In genomic region chr2:134198006-134198634, GRCh38 we compare ENCODE assay signal across 14 cellular contexts. TPM values are rescaled to one million over a fixed set of nuclear protein-coding genes. Genes with fewer than 3 reads are reported as not detected.
DNase-seq lines count a peak whose midpoint lies in the region; ATAC-seq, FAIRE-seq and TF ChIP-seq lines count a peak whose summit lies in the region.
"Had no signal": no experiment of that assay in that cellular context is flagged by ENCODE, and none has a peak within 500 bp of the region (broad histone marks: within the 10 kb centered on the region; RNA-seq: fewer than 3 reads in every experiment).

No MANE protein-coding gene starts in this region.

- CTCF ChIA-PET in GM12878 (lab: Yijun Ruan, JAX): interaction anchor here (1.1 to 4.5 kb wide), 6 partner anchors 9 to 314 kb away, joined by 3 to 53 read pairs (median 4); no protein-coding TSS in a partner anchor

- no peak for TF ChIP-seq RAD21 in GM12878 (IDR thresholded peaks at IDR 0.05; ENCODE audit: insufficient read depth, low read depth, low read length)

- H3K27me3 Mint-ChIP-seq in activated naive CD4-positive, alpha-beta T cell treated with anti-CD3 and anti-CD28 coated beads, Interleukin-2, amount 50 U/mL, for 24 hours: no peaks in the 10 kb centered on the region
- no peaks in the 10 kb centered on the region for H3K27me3 Mint-ChIP-seq in stimulated activated naive CD8-positive, alpha-beta T cell treated with anti-CD3 and anti-CD28 coated beads, Interleukin-15, amount 100 ng/mL, for 72 hours

- TF ChIP-seq CTCF in GM12878 (IDR thresholded peaks at IDR 0.05 in 2 of 3, conservative IDR thresholded peaks at IDR 0.05 in 1 of 3; ENCODE audit: control insufficient read depth in 2 of 3, extremely low read depth in 1 of 3, insufficient read depth in 1 of 3, low read depth in 3 of 3, low read length in 3 of 3) (no peak), ovary (IDR thresholded peaks at IDR 0.05) (no peak)

- ATAC-seq in HG02798 (IDR thresholded peaks at IDR 0.05; ENCODE audit: poor library complexity, unreplicated experiment): peak; percentile 49
- peak; percentile 62 for ATAC-seq in GM12878
- peak; percentile 54 for ATAC-seq in stimulated activated naive CD8-positive, alpha-beta T cell treated with anti-CD3 and anti-CD28 coated beads, Interleukin-15, amount 100 ng/mL, for 72 hours

- H3K27ac Mint-ChIP-seq in activated naive CD4-positive, alpha-beta T cell treated with anti-CD3 and anti-CD28 coated beads, Interleukin-2, amount 50 U/mL, for 24 hours: peak overlapping the region; percentile 84
- peak overlapping the region; percentile 3 to 36 for H3K27ac Mint-ChIP-seq in stimulated activated naive CD8-positive, alpha-beta T cell treated with anti-CD3 and anti-CD28 coated beads, Interleukin-15, amount 100 ng/mL, for 72 hours

- no peaks in the 10 kb centered on the region for H3K36me3 Mint-ChIP-seq in activated naive CD4-positive, alpha-beta T cell treated with anti-CD3 and anti-CD28 coated beads, Interleukin-2, amount 50 U/mL, for 24 hours

- H3K36me3 ChIP-seq in GM12878 (ENCODE audit: control insufficient read depth in 2 of 2, insufficient read depth in 2 of 2, low read length in 1 of 2) (peaks cover 0 to 4% of the 10 kb centered on the region in 2 experiments; a peak in 1 of 4 replicates), ovary (no peaks in the 10 kb centered on the region)
- H3K36me3 ChIP-seq: Peyer's patch had no signal

- H3K27ac ChIP-seq in GM12878 (ENCODE audit: control insufficient read depth, insufficient read depth) (peak overlapping the region; percentile 52), ovary (no peak overlapping the region)
- H3K27ac ChIP-seq: Peyer's patch had no signal

- intact Hi-C loops in GM12878 (cut with micrococcal nuclease; ENCODE audit: unreplicated experiment): no loop called here
- intact Hi-C loops in ovary (cut with DNase I): no loop called here

- SMC1A ChIA-PET in GM12878 (lab: Charles Lee; ENCODE audit: uncharacterized antibody, unreplicated experiment): interaction anchor here (1.0 to 4.1 kb wide), 15 partner anchors 9 to 213 kb away, joined by 3 to 25 read pairs (median 4); no protein-coding TSS in a partner anchor

- no TSS peak for BruUV-seq in GM12878 (replicated peaks; lab: Mats Ljungman, UMichigan)

- H4K20me1 ChIP-seq in GM12878 (ENCODE audit: control insufficient read depth, insufficient read depth): no peaks in the 10 kb centered on the region; the same call in 1 of the 2 replicates

- POLR2A ChIA-PET in GM12878 (lab: Charles Lee): no interaction called here

- RAD21 ChIA-PET in GM12878 (lab: Charles Lee; ENCODE audit: unreplicated experiment): interaction anchor here (1.2 to 2.7 kb wide), 3 partner anchors 9 to 214 kb away, joined by 3 to 13 read pairs (median 12); no protein-coding TSS in a partner anchor

- H3K9me3 Mint-ChIP-seq in activated naive CD4-positive, alpha-beta T cell treated with anti-CD3 and anti-CD28 coated beads, Interleukin-2, amount 50 U/mL, for 24 hours: no peaks in the 10 kb centered on the region
- no peaks in the 10 kb centered on the region for H3K9me3 Mint-ChIP-seq in stimulated activated naive CD8-positive, alpha-beta T cell treated with anti-CD3 and anti-CD28 coated beads, Interleukin-15, amount 100 ng/mL, for 72 hours

- H3K4me1 ChIP-seq in GM12878 (ENCODE audit: control insufficient read depth, insufficient read depth, low read length): peaks cover 31% of the 10 kb centered on the region
- peaks cover 10% of the 10 kb centered on the region for H3K4me1 ChIP-seq in ovary (ENCODE audit: insufficient read depth)

- H3K79me2 ChIP-seq in GM12878 (ENCODE audit: control insufficient read depth, insufficient read depth, low read length): peaks cover 86% of the 10 kb centered on the region

- no peak overlapping the region for H3K9ac ChIP-seq in GM12878 (ENCODE audit: control insufficient read depth, insufficient read depth, low read length)

- H3K4me3 ChIP-seq in GM12878 (no peak overlapping the region), ovary (no peak overlapping the region)
- H3K4me3 ChIP-seq: Peyer's patch had no signal

- H2AFZ ChIP-seq in GM12878 (ENCODE audit: control insufficient read depth, low read depth, low read length): no peak overlapping the region

- in situ Hi-C loops in GM12878 (cut with MboI): no loop called here

- peak; percentile 65 for FAIRE-seq in GM12878 (lab: Jason Lieb, UNC)

- no peaks in the 10 kb centered on the region for H3K27me3 ChIP-seq in GM12878 (replicated peaks in 1 of 2; ENCODE audit: control insufficient read depth in 2 of 2, insufficient read depth in 2 of 2, low read length in 1 of 2)
- no peaks in the 10 kb centered on the region for H3K27me3 ChIP-seq in ovary
- H3K27me3 ChIP-seq: Peyer's patch had no signal

- peaks cover 84% of the 10 kb centered on the region for H3K4me1 Mint-ChIP-seq in activated naive CD4-positive, alpha-beta T cell treated with anti-CD3 and anti-CD28 coated beads, Interleukin-2, amount 50 U/mL, for 24 hours
- H3K4me1 Mint-ChIP-seq in stimulated activated naive CD8-positive, alpha-beta T cell treated with anti-CD3 and anti-CD28 coated beads, Interleukin-15, amount 100 ng/mL, for 72 hours: peaks cover 69% of the 10 kb centered on the region

- TF ChIP-seq POLR2A in GM12878 (IDR thresholded peaks at IDR 0.05; ENCODE audit: low read depth, low read length) (no peak), ovary (IDR thresholded peaks at IDR 0.05) (no peak)

- TF ChIP-seq EP300 in GM12878 (IDR thresholded peaks at IDR 0.05; ENCODE audit: borderline replicate concordance in 1 of 2, control insufficient read depth in 1 of 2, low read depth in 2 of 2, low read length in 2 of 2): no peak
- TF ChIP-seq EP300 in ovary (IDR thresholded peaks at IDR 0.05): no peak

- DNase-seq in activated naive CD4-positive, alpha-beta T cell treated with Interleukin-2 at 50 U/mL for 16 hours: no peak
- DNase-seq in GM12878 (ENCODE audit: low read depth, low spot score): no peak
- DNase-seq in stimulated activated naive CD8-positive, alpha-beta T cell treated with anti-CD3 and anti-CD28 coated beads, Interleukin-15, amount 100 ng/mL, for 72 hours: no peak
- DNase-seq in stimulated activated CD4-positive, alpha-beta T cell treated with anti-CD3 and anti-CD28 coated beads, Interleukin-4, amount 100 ng/mL, for 4 hours: no peak
- DNase-seq in iPS-NIHi11 (ENCODE audit: low spot score): no peak
- no peak for DNase-seq in ovary
- DNase-seq: effector CD8-positive, alpha-beta T cell; NCI-H1092 treated with DMSO at 0.1 percent for 48 hours; occipital lobe; Peyer's patch; stimulated activated CD4-positive, alpha-beta T cell treated with anti-CD3 and anti-CD28 coated beads, Interleukin-15, amount 100 ng/mL, for 24 hours; stimulated activated CD8-positive, alpha-beta memory T cell treated with anti-CD3 and anti-CD28 coated beads, Interleukin-4, amount 100 ng/mL, for 48 hours had no signal

- H3K4me2 ChIP-seq in GM12878 (ENCODE audit: control insufficient read depth, insufficient read depth): peak overlapping the region; percentile 50; the same call in 1 of the 2 replicates

- WGBS in GM12878 (ENCODE audit: insufficient coverage, insufficient replicate concordance, low lambda C conversion rate, missing lambda C conversion rate): 87% methylated on average over 1 of the region's 1 CpG
- whole genome bisulfite sequencing in ovary, 3 donors: 86 to 90% (median 88%) methylated on average over 1 of the region's 1 CpG

- H3K4me3 Mint-ChIP-seq in activated naive CD4-positive, alpha-beta T cell treated with anti-CD3 and anti-CD28 coated beads, Interleukin-2, amount 50 U/mL, for 24 hours: peak overlapping the region; percentile 64
- H3K4me3 Mint-ChIP-seq in stimulated activated naive CD8-positive, alpha-beta T cell treated with anti-CD3 and anti-CD28 coated beads, Interleukin-15, amount 100 ng/mL, for 72 hours: peak overlapping the region; percentile 52 to 67

- H3K9me3 ChIP-seq in GM12878 (replicated peaks; ENCODE audit: control insufficient read depth, insufficient read depth, low read length) (no peaks in the 10 kb centered on the region), ovary (no peaks in the 10 kb centered on the region)
- H3K9me3 ChIP-seq: Peyer's patch had no signal

TF ChIP-seq in GM12878, 131 proteins besides CTCF, POLR2A, EP300 and RAD21:
- TF ChIP-seq RELA (IDR thresholded peaks at IDR 0.05; ENCODE audit: borderline replicate concordance, partially characterized antibody) (no peak), WRNIP1 (IDR thresholded peaks at IDR 0.05; ENCODE audit: borderline replicate concordance, low read depth, low read length) (no peak), RFX5 (IDR thresholded peaks at IDR 0.05; ENCODE audit: low read depth, low read length) (no peak), CHD4 (IDR thresholded peaks at IDR 0.05) (no peak), ZNF207 (IDR thresholded peaks at IDR 0.05; ENCODE audit: borderline replicate concordance) (no peak), KLF5 (IDR thresholded peaks at IDR 0.05; ENCODE audit: partially characterized antibody) (no peak)

RNA-seq across cellular contexts. Expression of gene MGAT5, which starts 55.8 kb away (rescaled TPM):
- 135 and 137 TPM in 2 replicates for total RNA-seq in GM12878 (2013; cell fraction: nucleolus; rRNA removed)
- 54.3 and 54.6 TPM in 2 replicates for total RNA-seq in GM12878 (2014; rRNA removed)
- total RNA-seq in GM12878 (2014; rRNA removed; fragmentation: Illumina TruSeq; extraction: Trizol): 53.7 and 54.0 TPM in 2 replicates
- total RNA-seq in GM12878 (2021): 104 and 109 TPM in 2 replicates
- 32.2 TPM for polyA plus RNA-seq in GM12878 (2011; ENCODE audit: low read depth)
- polyA plus RNA-seq in GM12878 (2011; rRNA removed): 30.1 and 31.5 TPM in 2 replicates
- 34.4 and 35.9 TPM in 2 replicates for polyA plus RNA-seq in GM12878 (2011; cell fraction: cytosol; rRNA removed)
- polyA plus RNA-seq in GM12878 (2011; cell fraction: nucleus; rRNA removed): 27.6 and 27.9 TPM in 2 replicates
- 33.0 and 39.4 TPM in 2 replicates for polyA plus RNA-seq in GM12878 (2012)
- 55.3 and 58.4 TPM in 2 replicates for polyA plus RNA-seq in GM12878 (2014; fragmentation: Illumina TruSeq; extraction: Trizol)
- 1 to 10 TPM; 9.1 to 9.8 TPM for polyA plus RNA-seq in GM12878 (2014; fragmentation: Nextera tagmentation; extraction: Ambion mirVana)
- polyA plus RNA-seq in GM12878 (2014; rRNA removed): 40.2 and 40.9 TPM in 2 replicates
- 1 to 10 TPM; 4.9 to 6.3 TPM for polyA plus RNA-seq in GM12878 (2016; fragmentation: Nextera tagmentation; extraction: Ambion mirVana)
- polyA minus RNA-seq in GM12878 (2011; rRNA and poly(A)+ RNA removed): 126 and 130 TPM in 2 replicates
- polyA minus RNA-seq in GM12878 (2011; cell fraction: cytosol; rRNA and poly(A)+ RNA removed): 31.1 and 35.7 TPM in 2 replicates
- 117 and 129 TPM in 2 replicates for polyA minus RNA-seq in GM12878 (2011; cell fraction: nucleus; rRNA and poly(A)+ RNA removed)
- 10 to 100 TPM; 23.5 to 47.6 (median 32.4) TPM for total RNA-seq in ovary
- polyA plus RNA-seq in ovary: 10 to 100 TPM; 11.3 to 61.2 TPM
